In genomic region chr10:132828681-132829080, GRCh38 we compare ENCODE assay signal across 19 cellular contexts. TPM values are rescaled to one million over a fixed set of nuclear protein-coding genes. Genes with fewer than 3 reads are reported as not detected.
DNase-seq lines count a peak whose midpoint lies in the region; ATAC-seq and TF ChIP-seq lines count a peak whose summit lies in the region.
"Had no signal": no experiment of that assay in that cellular context is flagged by ENCODE, and none has a peak within 500 bp of the region (broad histone marks: within the 10 kb centered on the region; RNA-seq: fewer than 3 reads in every experiment).

No MANE protein-coding gene starts in this region.

- peaks cover 2% of the 10 kb centered on the region for H3K36me3 Mint-ChIP-seq in activated CD8-positive, alpha-beta memory T cell treated with anti-CD3 and anti-CD28 coated beads, Interleukin-2, amount 10 ng/mL, durations not matched to agents 7 days and 5 days
- H3K36me3 Mint-ChIP-seq in GM23338 (ENCODE audit: low read depth): peaks cover 6% of the 10 kb centered on the region

- no peak overlapping the region for H3K27ac Mint-ChIP-seq in activated CD8-positive, alpha-beta memory T cell treated with anti-CD3 and anti-CD28 coated beads, Interleukin-2, amount 10 ng/mL, durations not matched to agents 7 days and 5 days
- H3K27ac Mint-ChIP-seq in GM23338: no peak overlapping the region
- H3K27ac Mint-ChIP-seq: CD4-positive, alpha-beta T cell had no signal

- H2AFZ ChIP-seq in GM23338: no peak overlapping the region
- H2AFZ ChIP-seq: GM23248 had no signal

- H3K27ac ChIP-seq in heart left ventricle (no peak overlapping the region), GM23338 (ENCODE audit: low read depth) (no peak overlapping the region)
- H3K27ac ChIP-seq: 22Rv1, A549, C4-2B, GM23248 had no signal

- TF ChIP-seq CTCF in heart left ventricle (IDR thresholded peaks at IDR 0.05): no peak
- TF ChIP-seq CTCF in GM23338 (conservative IDR thresholded peaks at IDR 0.05; ENCODE audit: low read depth in 2 of 2): no peak

- CTCF ChIA-PET in activated CD8-positive, alpha-beta memory T cell treated with anti-CD3 and anti-CD28 coated beads, Interleukin-2, amount 10 ng/mL, durations not matched to agents 7 days and 5 days (lab: Charles Lee): no interaction called here

- H3K4me2 ChIP-seq in GM23338: no peak overlapping the region
- H3K4me2 ChIP-seq: A549 had no signal

- H3K4me3 ChIP-seq in heart left ventricle (no peak overlapping the region), GM23338 (no peak overlapping the region)
- H3K4me3 ChIP-seq: A549, GM12878, GM23248 had no signal

- DNase-seq in activated CD8-positive, alpha-beta memory T cell treated with anti-CD3 and anti-CD28 coated beads, Interleukin-2, amount 10 ng/mL, durations not matched to agents 7 days and 5 days: peak; percentile 30
- no peak for DNase-seq in activated CD8-positive, alpha-beta memory T cell treated with anti-CD3 and anti-CD28 coated beads for 24 hours
- DNase-seq in Right ventricle myocardium inferior (ENCODE audit: missing footprints) (peak; percentile 31), heart left ventricle (no peak), mesenteric fat pad (ENCODE audit: low spot score) (peak; percentile 75), GM23338 (ENCODE audit: low spot score) (no peak)
- DNase-seq: AML-193; Caco-2; CD4-positive, alpha-beta T cell; DMS79 treated with DMSO at 0.1 percent for 48 hours; GM23248; IMR-90 had no signal

- H3K9me2 ChIP-seq in GM23338 (ENCODE audit: insufficient read depth): no peaks in the 10 kb centered on the region

- 90 to 94% (median 93%) methylated on average over 20 of the region's 20 CpGs for WGBS in heart left ventricle, 4 donors

- no peaks in the 10 kb centered on the region for H3K36me3 ChIP-seq in heart left ventricle
- no peaks in the 10 kb centered on the region for H3K36me3 ChIP-seq in GM23338 (ENCODE audit: insufficient read depth)

- H3K27me3 Mint-ChIP-seq in activated CD8-positive, alpha-beta memory T cell treated with anti-CD3 and anti-CD28 coated beads, Interleukin-2, amount 10 ng/mL, durations not matched to agents 7 days and 5 days: peaks cover 4% of the 10 kb centered on the region
- H3K27me3 Mint-ChIP-seq in GM23338 (ENCODE audit: insufficient read depth, low read depth, poor library complexity): peaks cover 13% of the 10 kb centered on the region
- H3K27me3 Mint-ChIP-seq: CD4-positive, alpha-beta T cell had no signal

- H3K4me1 Mint-ChIP-seq in activated CD8-positive, alpha-beta memory T cell treated with anti-CD3 and anti-CD28 coated beads, Interleukin-2, amount 10 ng/mL, durations not matched to agents 7 days and 5 days: no peaks in the 10 kb centered on the region
- no peaks in the 10 kb centered on the region; the same call in 2 of the 3 replicates for H3K4me1 Mint-ChIP-seq in GM23338

- no peaks in the 10 kb centered on the region for H3K9me3 ChIP-seq in heart left ventricle

- no peak for TF ChIP-seq POLR2A in heart left ventricle (IDR thresholded peaks at IDR 0.05)

- H4K20me1 ChIP-seq in GM23338 (replicated peaks; ENCODE audit: insufficient read depth): no peaks in the 10 kb centered on the region

- H3F3A ChIP-seq in GM23338 (replicated peaks; ENCODE audit: low read depth): no peaks in the 10 kb centered on the region

- no peaks in the 10 kb centered on the region for H3K4me1 ChIP-seq in heart left ventricle
- H3K4me1 ChIP-seq in GM23338 (ENCODE audit: insufficient read depth): no peaks in the 10 kb centered on the region
- H3K4me1 ChIP-seq: A549, Caco-2 had no signal

- H3K9me3 Mint-ChIP-seq in activated CD8-positive, alpha-beta memory T cell treated with anti-CD3 and anti-CD28 coated beads, Interleukin-2, amount 10 ng/mL, durations not matched to agents 7 days and 5 days (ENCODE audit: low read depth): no peaks in the 10 kb centered on the region
- H3K9me3 Mint-ChIP-seq in GM23338: peaks cover 16% of the 10 kb centered on the region
- H3K9me3 Mint-ChIP-seq: CD4-positive, alpha-beta T cell had no signal

- intact Hi-C loops in Right ventricle myocardium inferior (cut with DNase I): no loop called here
- intact Hi-C loops in heart left ventricle (cut with DNase I): no loop called here

- peaks cover under 1 to 33% (median 8%) of the 10 kb centered on the region in 9 donors for H3K27me3 ChIP-seq in heart left ventricle
- no peaks in the 10 kb centered on the region for H3K27me3 ChIP-seq in GM23338 (ENCODE audit: insufficient read depth)

- no peak overlapping the region for H3K4me3 Mint-ChIP-seq in activated CD8-positive, alpha-beta memory T cell treated with anti-CD3 and anti-CD28 coated beads, Interleukin-2, amount 10 ng/mL, durations not matched to agents 7 days and 5 days
- H3K4me3 Mint-ChIP-seq in GM23338: no peak overlapping the region
- H3K4me3 Mint-ChIP-seq: CD4-positive, alpha-beta T cell had no signal

- ATAC-seq in activated CD8-positive, alpha-beta memory T cell treated with anti-CD3 and anti-CD28 coated beads, Interleukin-2, amount 10 ng/mL, durations not matched to agents 7 days and 5 days: no peak
- no peak for ATAC-seq in Right ventricle myocardium inferior
- no peak for ATAC-seq in heart left ventricle
- ATAC-seq in GM23338: no peak
- ATAC-seq in GM18511 (IDR thresholded peaks at IDR 0.05; ENCODE audit: unreplicated experiment): no peak
- ATAC-seq: A549, GM12878 had no signal

- H3K79me2 ChIP-seq in GM23338 (replicated peaks; ENCODE audit: insufficient read depth): no peaks in the 10 kb centered on the region

TF ChIP-seq in GM23338, 12 proteins besides CTCF, POLR2A, EP300 and RAD21 (continues in another document):
- TF ChIP-seq REST (IDR thresholded peaks at IDR 0.05; ENCODE audit: unreplicated experiment): no peak
- no peak for TF ChIP-seq POLR2AphosphoS5 (IDR thresholded peaks at IDR 0.05; ENCODE audit: low read depth)
- TF ChIP-seq NANOG (IDR thresholded peaks at IDR 0.05; ENCODE audit: borderline replicate concordance): no peak

RNA-seq across cellular contexts. Expression of gene NKX6-2, which starts 42.7 kb away (rescaled TPM):
- total RNA-seq in activated CD8-positive, alpha-beta memory T cell treated with anti-CD3 and anti-CD28 coated beads, Interleukin-2, amount 10 ng/mL, durations not matched to agents 7 days and 5 days: not detected
- total RNA-seq in Right ventricle myocardium inferior (not detected), heart left ventricle (not detected), mesenteric fat pad (not detected)
- polyA plus RNA-seq in heart left ventricle (under 1 TPM; 0.03 to 0.27 TPM), GM23338 (2016; fragmentation: Nextera tagmentation; extraction: Ambion mirVana) (9.3 and 10.9 TPM in 2 replicates)
- 0.24 TPM in 1 of 2 replicates, not detected in the other for total RNA-seq in GM23338 (2014; rRNA removed; shearing (Covaris generic))
- total RNA-seq: Caco-2; CD4-positive, alpha-beta T cell; G401; GM12878; GM23248; IMR-90 had no signal
- polyA plus RNA-seq: A549, BJ, IMR-90 had no signal

Comparison
In these comparisons a context has a peak if more than half of its experiments do, and no peak if none do; other contexts are left out.
1. DNase-seq: peak in activated CD8-positive, alpha-beta memory T cell treated with anti-CD3 and anti-CD28 coated beads, Interleukin-2, amount 10 ng/mL, durations not matched to agents 7 days and 5 days (single experiment), Right ventricle myocardium inferior (single experiment) and mesenteric fat pad (single experiment); none in activated CD8-positive, alpha-beta memory T cell treated with anti-CD3 and anti-CD28 coated beads for 24 hours (single experiment), heart left ventricle (0 of 5) and GM23338 (single experiment).